Comparison of ENCODE assay signal across 17 cellular contexts in the genomic region with DNA sequence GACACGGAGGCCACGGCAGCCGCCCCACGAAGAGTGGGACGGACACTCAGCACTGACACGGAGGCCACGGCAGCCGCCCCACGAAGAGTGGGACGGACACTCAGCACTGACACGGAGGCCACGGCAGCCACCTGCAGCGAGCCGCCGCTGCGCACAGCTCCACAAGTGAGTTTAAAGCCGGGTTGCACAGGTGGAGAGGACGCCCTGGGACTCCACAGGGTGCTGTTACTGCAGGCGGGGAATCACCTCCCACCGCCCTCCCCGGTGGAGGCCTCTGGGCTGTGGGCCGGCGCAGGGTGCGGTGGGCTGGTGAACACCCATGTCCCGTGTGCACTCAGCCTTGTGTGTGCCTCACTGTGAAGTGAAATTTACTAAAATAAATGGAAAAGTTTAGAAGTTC. TPM values are rescaled to one million over a fixed set of nuclear protein-coding genes. Genes with fewer than 3 reads are reported as not detected.
"Had no signal": no experiment of that assay in that cellular context is flagged by ENCODE, and none has a peak within 500 bp of the region (broad histone marks: within the 10 kb centered on the region; RNA-seq: fewer than 3 reads in every experiment).

No MANE protein-coding gene starts in this region.

RNA-seq across cellular contexts. Expression of a gene that starts 13.1 kb away (rescaled TPM):
- total RNA-seq: activated naive CD4-positive, alpha-beta T cell treated with anti-CD3 and anti-CD28 coated beads for 36 hours; activated naive CD4-positive, alpha-beta T cell treated with anti-CD3 and anti-CD28 coated beads, Interleukin-2, amount 50 U/mL, for 72 hours; activated naive CD8-positive, alpha-beta T cell treated with anti-CD3 and anti-CD28 coated beads for 36 hours; activated naive CD8-positive, alpha-beta T cell treated with anti-CD3 and anti-CD28 coated beads, Interleukin-2, amount 10 ng/mL, durations not matched to agents 7 days and 5 days; activated T-cell treated with anti-CD3 and anti-CD28 coated beads, Interleukin-2, amount 50 U/mL, for 4 hours; activated T-cell treated with anti-CD3 and anti-CD28 coated beads, Interleukin-2, amount 50 U/mL, for 72 hours; activated T-helper 1 cell treated with anti-CD3 and anti-CD28 coated beads, Interleukin-12 subunit alpha, Interleukin-12 subunit beta, Interleukin-2, Interleukin-4 antibody, amounts not matched to agents 30 ng/mL and 10 ng/mL and 1 ng/mL, durations not matched to agents 14 hours and 24 hours and 36 hours; activated T-helper 17 cell treated with anti-CD3 and anti-CD28 coated beads, Interleukin-2, amount 50 U/mL, for 72 hours; activated T-helper 2 cell treated with anti-CD3 and anti-CD28 coated beads, Interferon-gamma antibody, Interleukin-2, Interleukin-4, amounts not matched to agents 10 μg/mL and 5 μg/mL and 100 μg/mL, durations not matched to agents 14 hours and 24 hours and 36 hours; adrenal gland; aorta; ascending aorta; breast epithelium; bronchial epithelial cell; cardiac septum; cerebellum; chondrocyte had no signal
